ENCODE assay signal across 35 cellular contexts in genomic region chr6:1570848-1571247, GRCh38. TPM values are rescaled to one million over a fixed set of nuclear protein-coding genes. Genes with fewer than 3 reads are reported as not detected.
A peak's percentile ranks its signal among the peaks of the same experiment; 100 is the strongest.
DNase-seq lines count a peak whose midpoint lies in the region; ATAC-seq, FAIRE-seq and TF ChIP-seq lines count a peak whose summit lies in the region.
"Had no signal": no experiment of that assay in that cellular context is flagged by ENCODE, and none has a peak within 500 bp of the region (broad histone marks: within the 10 kb centered on the region; RNA-seq: fewer than 3 reads in every experiment).

No MANE protein-coding gene starts in this region.

- in situ Hi-C loops in HepG2 (cut with HindIII; ENCODE audit: extremely low pct_ligation_motif_present, low pct_unique_long_range_greater_than_20kb), result no loop called here
- in situ Hi-C loops in K562 (cut with MboI), result no loop called here

- BruUV-seq in HepG2 (replicated peaks; lab: Mats Ljungman, UMichigan) (no TSS peak), K562 (replicated peaks; lab: Mats Ljungman, UMichigan) (no TSS peak)

- H3K27ac ChIP-seq in HepG2 (ENCODE audit: extremely low read length, insufficient read depth, low read length), result no peak overlapping the region
- H3K27ac ChIP-seq in right lobe of liver, result no peak overlapping the region
- H3K27ac ChIP-seq in HEK293 (ENCODE audit: extremely low read depth, low read depth, low read length), result no peak overlapping the region
- no peak overlapping the region for H3K27ac ChIP-seq in K562 (ENCODE audit: extremely low read depth, low read depth, low read length)
- H3K27ac ChIP-seq: 22Rv1; A549; BLaER1; BLaER1 treated with 17β-estradiol and CSF1 and Interleukin-3, amounts not matched to agents 10 nM and 100 nM; C4-2B had no signal

- H3K9me3 ChIP-seq in HepG2 (ENCODE audit: low read length), result peaks cover 14% of the 10 kb centered on the region
- peaks cover 0 to 9% (median 0%) of the 10 kb centered on the region in 4 donors for H3K9me3 ChIP-seq in right lobe of liver
- H3K9me3 ChIP-seq in HEK293 (ENCODE audit: control insufficient read depth, insufficient read depth, low read depth, low read length), result no peaks in the 10 kb centered on the region
- no peaks in the 10 kb centered on the region for H3K9me3 ChIP-seq in K562 (replicated peaks; ENCODE audit: control insufficient read depth, insufficient read depth, low read depth, low read length)
- H3K9me3 ChIP-seq: BE2C had no signal

- no peaks in the 10 kb centered on the region for H3K9me1 ChIP-seq in K562 (ENCODE audit: control insufficient read depth, insufficient read depth, low read length)

- no peak overlapping the region for H3K4me2 ChIP-seq in HepG2 (ENCODE audit: low read depth, low read length)
- no peak overlapping the region for H3K4me2 ChIP-seq in K562 (ENCODE audit: insufficient read depth, low read length)
- H3K4me2 ChIP-seq: A549; BLaER1; BLaER1 treated with 17β-estradiol and CSF1 and Interleukin-3, amounts not matched to agents 10 nM and 100 nM had no signal

- H3K36me3 ChIP-seq in HepG2 (replicated peaks in 1 of 2; ENCODE audit: control insufficient read depth in 1 of 2, insufficient read depth in 2 of 2, low read length in 2 of 2) (no peaks in the 10 kb centered on the region), right lobe of liver (no peaks in the 10 kb centered on the region), HEK293 (ENCODE audit: control insufficient read depth in 2 of 2, insufficient read depth in 1 of 2, low read length in 2 of 2) (no peaks in the 10 kb centered on the region), K562 (ENCODE audit: control insufficient read depth, insufficient read depth, low read length) (no peaks in the 10 kb centered on the region)
- H3K36me3 ChIP-seq: BE2C; BLaER1; BLaER1 treated with 17β-estradiol and CSF1 and Interleukin-3, amounts not matched to agents 10 nM and 100 nM had no signal

- H3K4me3 ChIP-seq in HepG2 (replicated peaks in 1 of 3; ENCODE audit: insufficient read depth in 1 of 3, low read depth in 2 of 3, low read length in 3 of 3) (no peak overlapping the region), right lobe of liver (no peak overlapping the region), HEK293 (ENCODE audit: low read depth, low read length) (no peak overlapping the region), K562 (no peak overlapping the region)
- H3K4me3 ChIP-seq: A549; BLaER1; BLaER1 treated with 17β-estradiol and CSF1 and Interleukin-3, amounts not matched to agents 10 nM and 100 nM had no signal

- TF ChIP-seq EP300 in HepG2 (IDR thresholded peaks at IDR 0.05; ENCODE audit: low read depth in 2 of 2, low read length in 2 of 2), result no peak
- no peak for TF ChIP-seq EP300 in HepG2 (CRISPR knock-in tag; IDR thresholded peaks at IDR 0.05; ENCODE audit: borderline replicate concordance)
- TF ChIP-seq EP300 in K562 (IDR thresholded peaks at IDR 0.05; ENCODE audit: low read length), result no peak

- H3K4me1 ChIP-seq in HepG2 (ENCODE audit: insufficient read depth, low read length), result peaks cover 11% of the 10 kb centered on the region
- no peaks in the 10 kb centered on the region for H3K4me1 ChIP-seq in right lobe of liver
- no peaks in the 10 kb centered on the region for H3K4me1 ChIP-seq in HEK293 (ENCODE audit: control insufficient read depth, insufficient read depth, low read length)
- no peaks in the 10 kb centered on the region for H3K4me1 ChIP-seq in K562 (replicated peaks in 1 of 2; ENCODE audit: control insufficient read depth in 2 of 2, insufficient read depth in 2 of 2, low read length in 2 of 2)
- H3K4me1 ChIP-seq: A549, Caco-2 had no signal

- WGBS in HepG2 (ENCODE audit: low lambda C conversion rate), result 0% methylated on average over 1 of the region's 1 CpG
- WGBS in right lobe of liver (ENCODE audit: insufficient coverage, low coverage, low lambda C conversion rate, missing lambda C conversion rate), result 21% methylated on average over 1 of the region's 1 CpG
- 0% methylated on average over 1 of the region's 1 CpG for WGBS in K562 (ENCODE audit: insufficient coverage, low coverage, missing lambda C conversion rate)

- POLR2A ChIA-PET in HepG2 (lab: Yijun Ruan, JAX) (no interaction called here), HEK293 (lab: Yijun Ruan, JAX) (no interaction called here), K562 (lab: Yijun Ruan, JAX) (no interaction called here)

- CTCF ChIA-PET in HepG2 (lab: Yijun Ruan, JAX; ENCODE audit: low intra/inter-chr PET ratio, low total read pairs) (no interaction called here), HEK293 (lab: Yijun Ruan, JAX) (no interaction called here), K562 (lab: Yijun Ruan, JAX; ENCODE audit: low intra/inter-chr PET ratio) (no interaction called here)

- H3K27me3 ChIP-seq in HepG2 (ENCODE audit: control insufficient read depth in 1 of 2, insufficient read depth in 2 of 2, low read length in 2 of 2) (peaks cover 3 to 33% of the 10 kb centered on the region in 2 experiments), right lobe of liver (no peaks in the 10 kb centered on the region), K562 (ENCODE audit: control insufficient read depth in 2 of 2, insufficient read depth in 2 of 2, low read length in 2 of 2) (peaks cover 2 to 8% of the 10 kb centered on the region in 2 experiments; a peak in 3 of 5 replicates)
- H3K27me3 ChIP-seq: BE2C; BLaER1; BLaER1 treated with 17β-estradiol and CSF1 and Interleukin-3, amounts not matched to agents 10 nM and 100 nM had no signal

- ATAC-seq in HepG2, result no peak
- ATAC-seq in right lobe of liver, result no peak
- ATAC-seq in K562, result no peak
- ATAC-seq: A549; CD8-positive, alpha-beta T cell had no signal

- TF ChIP-seq CTCF in HepG2 (CRISPR knock-in tag; IDR thresholded peaks at IDR 0.05) (no peak), right lobe of liver (IDR thresholded peaks at IDR 0.05) (no peak), HEK293 (tag by site-specific recombination; IDR thresholded peaks at IDR 0.05) (no peak), K562 (IDR thresholded peaks at IDR 0.05 in 2 of 3, conservative IDR thresholded peaks at IDR 0.05 in 1 of 3; ENCODE audit: insufficient read depth in 2 of 3, low read depth in 1 of 3, low read length in 3 of 3) (no peak)

- TF ChIP-seq RAD21 in HepG2 (CRISPR knock-in tag; IDR thresholded peaks at IDR 0.05) (no peak), K562 (CRISPR knock-in tag; conservative IDR thresholded peaks at IDR 0.05 in 1 of 2, IDR thresholded peaks at IDR 0.05 in 1 of 2) (no peak)

- TF ChIP-seq POLR2A in HepG2 (IDR thresholded peaks at IDR 0.05; ENCODE audit: insufficient read depth in 1 of 2, low read depth in 2 of 2, low read length in 2 of 2) (no peak), right lobe of liver (IDR thresholded peaks at IDR 0.05) (no peak), K562 (conservative IDR thresholded peaks at IDR 0.05) (no peak)

- intact Hi-C loops in HepG2 (cut with micrococcal nuclease; ENCODE audit: unreplicated experiment) (loop anchor here (2.0 kb wide), 1 partner anchor 28 kb away; no protein-coding TSS in a partner anchor), right lobe of liver (cut with DNase I) (no loop called here), K562 (cut with micrococcal nuclease) (no loop called here)

- H2AFZ ChIP-seq in HepG2 (ENCODE audit: low read length) (no peak overlapping the region), K562 (ENCODE audit: low read depth, low read length) (no peak overlapping the region)

- no peak overlapping the region for H3K9ac ChIP-seq in HepG2 (ENCODE audit: insufficient read depth, low read depth, low read length)
- no peak overlapping the region for H3K9ac ChIP-seq in K562 (ENCODE audit: insufficient read depth in 1 of 2, low read depth in 2 of 2, low read length in 2 of 2)
- H3K9ac ChIP-seq: BLaER1; BLaER1 treated with 17β-estradiol and CSF1 and Interleukin-3, amounts not matched to agents 10 nM and 100 nM had no signal

- H3K79me2 ChIP-seq in HepG2 (ENCODE audit: insufficient read depth, low read length) (no peaks in the 10 kb centered on the region), K562 (ENCODE audit: control insufficient read depth, insufficient read depth, low read length) (no peaks in the 10 kb centered on the region)

- FAIRE-seq in HepG2 (lab: Jason Lieb, UNC), result no peak
- peak; percentile 52 for FAIRE-seq in GM19239 (lab: Jason Lieb, UNC)
- no peak for FAIRE-seq in K562 (lab: Jason Lieb, UNC)
- FAIRE-seq in urothelium cell line (lab: Jason Lieb, UNC), result no peak
- FAIRE-seq: A204.1, A549, D721Med had no signal

- no peaks in the 10 kb centered on the region for H4K20me1 ChIP-seq in HepG2 (ENCODE audit: insufficient read depth, low read length)
- no peaks in the 10 kb centered on the region for H4K20me1 ChIP-seq in K562 (replicated peaks; ENCODE audit: control insufficient read depth, insufficient read depth, low read length)
- H4K20me1 ChIP-seq: BLaER1; BLaER1 treated with 17β-estradiol and CSF1 and Interleukin-3, amounts not matched to agents 10 nM and 100 nM had no signal

- DNase-seq in HepG2 (ENCODE audit: low spot score), result no peak
- no peak for DNase-seq in right lobe of liver
- DNase-seq in GM19239 (ENCODE audit: insufficient read length, low spot score), result no peak
- no peak for DNase-seq in K562 (ENCODE audit: extremely low read depth in 1 of 4, low spot score in 3 of 4)
- no peak for DNase-seq in medulla oblongata (ENCODE audit: extremely low spot score)
- DNase-seq in COR-L47 (lab: John Stamatoyannopoulos, UW), result no peak
- DNase-seq in urothelium cell line (ENCODE audit: low spot score), result no peak
- DNase-seq: 8988T; ACHN; AML-193; BE2C; C1 segment of cervical spinal cord; Caco-2; Calu3; CD4-positive, alpha-beta memory T cell; CD4-positive, alpha-beta T cell; CD4-positive, CD25-positive, alpha-beta regulatory T cell; CD8-positive, alpha-beta memory T cell; CD8-positive, alpha-beta T cell; DMS 273 treated with DMSO at 0.1 percent for 48 hours; DMS153; DMS53; DMS79; DMS79 treated with DMSO at 0.1 percent for 48 hours; DND-41; EL had no signal

RNA-seq across cellular contexts. Expression of gene FOXC1, which starts 38.9 kb away (rescaled TPM):
- 0.46 and 0.55 TPM in 2 replicates for total RNA-seq in HepG2 (2016; rRNA removed; fragmentation: Illumina TruSeq; extraction: Trizol)
- 0.09 TPM in 1 of 2 replicates, not detected in the other for total RNA-seq in HepG2 (2016; cell fraction: cytosol; rRNA removed; fragmentation: Illumina TruSeq; extraction: Trizol; ENCODE audit: low read depth)
- total RNA-seq in HepG2 (2016; cell fraction: insoluble cytoplasmic fraction; rRNA removed; fragmentation: Illumina TruSeq; extraction: Trizol), result 0.42 and 0.50 TPM in 2 replicates
- total RNA-seq in HepG2 (2016; cell fraction: membrane; rRNA removed; fragmentation: Illumina TruSeq; extraction: Trizol), result 0.28 and 0.31 TPM in 2 replicates
- total RNA-seq in HepG2 (2016; cell fraction: nucleus; rRNA removed; fragmentation: Illumina TruSeq; extraction: Trizol), result 0.47 and 0.50 TPM in 2 replicates
- 0.37 and 0.44 TPM in 2 replicates for polyA plus RNA-seq in HepG2 (2011; rRNA removed)
- 0.19 and 0.23 TPM in 2 replicates for polyA plus RNA-seq in HepG2 (2011; cell fraction: cytosol; rRNA removed)
- 0.23 and 0.27 TPM in 2 replicates for polyA plus RNA-seq in HepG2 (2011; cell fraction: nucleus; rRNA removed)
- 0.30 and 0.53 TPM in 2 replicates for polyA plus RNA-seq in HepG2 (2012)
- 0.05 and 0.09 TPM in 2 replicates for polyA plus RNA-seq in HepG2 (2016; cell fraction: cytosol; fragmentation: Illumina TruSeq; extraction: Trizol; ENCODE audit: low read depth)
- polyA plus RNA-seq in HepG2 (2016; cell fraction: insoluble cytoplasmic fraction; fragmentation: Illumina TruSeq; extraction: Trizol; ENCODE audit: low read depth), result 0.89 and 1.2 TPM in 2 replicates
- 0.26 and 0.35 TPM in 2 replicates for polyA plus RNA-seq in HepG2 (2016; cell fraction: membrane; fragmentation: Illumina TruSeq; extraction: Trizol; ENCODE audit: low read depth)
- polyA plus RNA-seq in HepG2 (2016; cell fraction: nucleus; fragmentation: Illumina TruSeq; extraction: Trizol; ENCODE audit: insufficient read depth, low read depth), result 0.72 and 0.95 TPM in 2 replicates
- polyA minus RNA-seq in HepG2 (2011; rRNA and poly(A)+ RNA removed; ENCODE audit: low replicate concordance), result 0.30 and 18.3 TPM in 2 replicates
- polyA minus RNA-seq in HepG2 (2011; cell fraction: cytosol; rRNA and poly(A)+ RNA removed), result 0.30 and 0.97 TPM in 2 replicates
- polyA minus RNA-seq in HepG2 (2011; cell fraction: nucleus; rRNA and poly(A)+ RNA removed), result 0.25 and 0.52 TPM in 2 replicates
- under 1 TPM; 0.24 to 0.87 (median 0.50) TPM for total RNA-seq in right lobe of liver
- total RNA-seq in K562 (2011; cell fraction: chromatin; rRNA removed; ENCODE audit: low replicate concordance), result not detected in 2 replicates
- total RNA-seq in K562 (2011; cell fraction: nucleolus; rRNA removed), result not detected in 2 replicates
- total RNA-seq in K562 (2011; cell fraction: nucleoplasm; rRNA removed), result not detected in 2 replicates
- not detected in 2 replicates for total RNA-seq in K562 (2014; rRNA removed)
- total RNA-seq in K562 (2014; rRNA removed; fragmentation: Illumina TruSeq; extraction: Trizol), result not detected in 2 replicates
- not detected in 2 replicates for total RNA-seq in K562 (2015; rRNA removed; fragmentation: Illumina TruSeq; extraction: Trizol)
- 0.07 TPM in 1 of 2 replicates, not detected in the other for total RNA-seq in K562 (2021)
- polyA plus RNA-seq in K562 (2011; rRNA removed), result not detected in 2 replicates
- not detected in 2 replicates for polyA plus RNA-seq in K562 (2011; cell fraction: cytosol; rRNA removed)
- polyA plus RNA-seq in K562 (2011; cell fraction: nucleus; rRNA removed), result not detected in 2 replicates
- polyA plus RNA-seq in K562 (2012), result not detected in 2 replicates
- not detected in 2 replicates for polyA plus RNA-seq in K562 (2014; fragmentation: Illumina TruSeq; extraction: Trizol)
- polyA plus RNA-seq in K562 (2014; fragmentation: Nextera tagmentation; extraction: Ambion mirVana), result not detected
- polyA plus RNA-seq in K562 (2014; rRNA removed), result not detected in 2 replicates
- not detected in 2 replicates for polyA minus RNA-seq in K562 (2011; rRNA and poly(A)+ RNA removed)
- polyA minus RNA-seq in K562 (2011; cell fraction: cytosol; rRNA and poly(A)+ RNA removed), result 0.19 and 0.46 TPM in 2 replicates
- under 0.01 TPM in 1 of 2 replicates, not detected in the other for polyA minus RNA-seq in K562 (2011; cell fraction: nucleus; rRNA and poly(A)+ RNA removed)
- total RNA-seq: CD4-positive, alpha-beta memory T cell; CD4-positive, alpha-beta T cell; CD4-positive, CD25-positive, alpha-beta regulatory T cell; CD8-positive, alpha-beta memory T cell; CD8-positive, alpha-beta T cell had no signal
- polyA plus RNA-seq: CD14-positive monocyte; CD4-positive, alpha-beta memory T cell; CD4-positive, CD25-positive, alpha-beta regulatory T cell; CD8-positive, alpha-beta memory T cell had no signal
